9 cellular contexts compared by ENCODE assay signal in the genomic region with DNA sequence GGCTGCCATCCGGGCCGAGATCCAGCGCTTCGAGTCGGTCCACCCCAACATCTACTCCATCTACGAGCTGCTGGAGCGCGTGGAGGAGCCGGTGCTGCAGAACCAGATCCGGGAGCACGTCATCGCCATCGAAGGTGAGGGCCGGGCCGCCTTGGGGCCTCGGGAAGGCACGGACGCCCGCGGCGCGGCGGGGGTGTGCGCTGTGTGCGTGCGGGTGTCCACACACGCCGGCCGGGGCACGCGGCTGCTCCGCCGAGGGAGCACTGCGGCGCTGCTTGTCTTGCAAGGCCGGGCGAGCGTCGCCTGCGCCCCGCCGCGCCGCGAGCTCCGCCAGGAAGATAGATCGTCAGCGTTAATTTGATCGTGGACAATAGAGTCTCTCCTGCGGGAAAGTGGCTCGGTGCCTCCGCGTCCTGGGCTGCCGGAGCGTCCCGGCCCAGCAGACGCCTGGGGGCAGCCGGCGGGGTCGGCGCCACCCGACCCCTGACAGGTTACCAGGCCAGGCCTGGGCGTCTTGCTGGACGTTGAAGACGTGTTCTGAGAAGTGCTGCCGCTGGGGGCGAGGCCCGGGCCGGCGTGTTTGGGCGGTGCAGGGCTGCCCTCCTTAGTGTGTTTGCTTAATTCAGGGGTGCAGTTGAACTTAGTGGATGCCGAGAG. TPM values are rescaled to one million over a fixed set of nuclear protein-coding genes. Genes with fewer than 3 reads are reported as not detected.
A peak's percentile ranks its signal among the peaks of the same experiment; 100 is the strongest.
DNase-seq lines count a peak whose midpoint lies in the region; ATAC-seq, FAIRE-seq and TF ChIP-seq lines count a peak whose summit lies in the region.
"Had no signal": no experiment of that assay in that cellular context is flagged by ENCODE, and none has a peak within 500 bp of the region (broad histone marks: within the 10 kb centered on the region; RNA-seq: fewer than 3 reads in every experiment).

No MANE protein-coding gene starts in this region.

- no peak for DNase-seq in CD8-positive, alpha-beta T cell
- DNase-seq in HTR-8/SVneo (ENCODE audit: insufficient read length, low spot score) (no peak), astrocyte of the hippocampus (ENCODE audit: low read depth, low spot score) (peak; percentile 72), gastrocnemius medialis (no peak), NOMO-1 (lab: John Stamatoyannopoulos, UW; ENCODE audit: unreplicated experiment in 2 of 2) (no peak), NCI-H1092 (lab: John Stamatoyannopoulos, UW) (no peak)

- no peaks in the 10 kb centered on the region for H3K36me3 ChIP-seq in CD8-positive, alpha-beta T cell (ENCODE audit: insufficient read depth, low read length)
- H3K36me3 ChIP-seq in iPS-18a (ENCODE audit: control insufficient read depth, low read depth, low read length) (no peaks in the 10 kb centered on the region), gastrocnemius medialis (no peaks in the 10 kb centered on the region)
- H3K36me3 ChIP-seq: neutrophil had no signal

- H3K4me3 Mint-ChIP-seq in CD8-positive, alpha-beta T cell = peak overlapping the region; percentile 60

- no peak overlapping the region for H3K27ac Mint-ChIP-seq in CD8-positive, alpha-beta T cell

- POLR2A ChIA-PET in CD8-positive, alpha-beta T cell (lab: Charles Lee) = interaction anchor here (0.6 kb wide), 1 partner anchor 99 kb away, joined by 3 read pairs; no protein-coding TSS in a partner anchor

- H3K9me3 ChIP-seq in CD8-positive, alpha-beta T cell (ENCODE audit: low read length) = no peaks in the 10 kb centered on the region
- H3K9me3 ChIP-seq in iPS-18a (ENCODE audit: control insufficient read depth, low read depth, low read length) = no peaks in the 10 kb centered on the region
- H3K9me3 ChIP-seq in gastrocnemius medialis = no peaks in the 10 kb centered on the region
- H3K9me3 ChIP-seq: neutrophil had no signal

- peak; percentile 85 for FAIRE-seq in HTR-8/SVneo (lab: Jason Lieb, UNC)

- H3K4me1 ChIP-seq in CD8-positive, alpha-beta T cell (ENCODE audit: insufficient read depth, low read length) = no peaks in the 10 kb centered on the region
- H3K4me1 ChIP-seq in iPS-18a (ENCODE audit: control insufficient read depth, low read depth, low read length) (no peaks in the 10 kb centered on the region), gastrocnemius medialis (peaks cover 11 to 30% of the 10 kb centered on the region in 2 donors)

- in situ Hi-C loops in gastrocnemius medialis (cut with MboI; ENCODE audit: low sequenced_read_pairs in 4 of 4) = no loop called here

- peak overlapping the region; percentile 13 for H3K9ac ChIP-seq in iPS-18a (ENCODE audit: low read length)

- no peaks in the 10 kb centered on the region for H3K9me3 Mint-ChIP-seq in CD8-positive, alpha-beta T cell

- peaks cover 14% of the 10 kb centered on the region for H3K4me1 Mint-ChIP-seq in CD8-positive, alpha-beta T cell (ENCODE audit: low read depth)

- H3K4me3 ChIP-seq in CD8-positive, alpha-beta T cell (ENCODE audit: low read depth, low read length) = no peak overlapping the region
- H3K4me3 ChIP-seq in iPS-18a (ENCODE audit: low read length) (peak overlapping the region; percentile 53), gastrocnemius medialis (peak overlapping the region; percentile 64 to 72 (median 68))

- CTCF ChIA-PET in CD8-positive, alpha-beta T cell (lab: Charles Lee) = no interaction called here

- TF ChIP-seq POLR2A in gastrocnemius medialis (IDR thresholded peaks at IDR 0.05) = no peak

- no peaks in the 10 kb centered on the region for H3K36me3 Mint-ChIP-seq in CD8-positive, alpha-beta T cell

- no peak for ATAC-seq in CD8-positive, alpha-beta T cell
- ATAC-seq in gastrocnemius medialis = peak; percentile 11 to 14
- no peak for ATAC-seq in GM21526 (IDR thresholded peaks at IDR 0.05; ENCODE audit: low FRiP score, unreplicated experiment)

- TF ChIP-seq CTCF in CD8-positive, alpha-beta T cell (IDR thresholded peaks at IDR 0.05) = no peak
- peak in 1 of 5 experiments; percentile 11 for TF ChIP-seq CTCF in gastrocnemius medialis (IDR thresholded peaks at IDR 0.05 in 4 of 5, conservative IDR thresholded peaks at IDR 0.05 in 1 of 5)

- H3K27me3 ChIP-seq in CD8-positive, alpha-beta T cell (ENCODE audit: insufficient read depth, low read length) = peaks cover 10% of the 10 kb centered on the region
- H3K27me3 ChIP-seq in iPS-18a (ENCODE audit: control insufficient read depth, insufficient read depth, low read length) (peaks cover 32% of the 10 kb centered on the region), gastrocnemius medialis (no peaks in the 10 kb centered on the region)

- no peak overlapping the region for H3K27ac ChIP-seq in CD8-positive, alpha-beta T cell (ENCODE audit: low read depth, low read length)
- H3K27ac ChIP-seq in iPS-18a (ENCODE audit: low read length) (no peak overlapping the region), gastrocnemius medialis (peak overlapping the region; percentile 45 to 64 (median 56))
- H3K27ac ChIP-seq: neutrophil had no signal

- peaks cover 61% of the 10 kb centered on the region for H3K27me3 Mint-ChIP-seq in CD8-positive, alpha-beta T cell (ENCODE audit: low read depth)

- intact Hi-C loops in CD8-positive, alpha-beta T cell (cut with DNase I, micrococcal nuclease) = no loop called here
- intact Hi-C loops in gastrocnemius medialis (cut with DNase I; ENCODE audit: low total_unique reads) = loop anchor here (5.0 kb wide), 3 partner anchors 82 to 172 kb away; no protein-coding TSS in a partner anchor

RNA-seq across cellular contexts. Expression of gene AGAP1, which starts 1.0 kb away (rescaled TPM):
- total RNA-seq in CD8-positive, alpha-beta T cell = 1 to 10 TPM; 4.5 to 5.1 TPM
- 10 to 100 TPM in 3 of 4 donors, 1 to 10 TPM in 1; 8.5 to 26.8 (median 14.4) TPM for total RNA-seq in gastrocnemius medialis

Comparison
In these comparisons a context has a peak if more than half of its experiments do, and no peak if none do; other contexts are left out.
1. ATAC-seq: peak in gastrocnemius medialis (2 of 2); none in CD8-positive, alpha-beta T cell (single experiment) and GM21526 (single experiment).
2. H3K27ac ChIP-seq: peak in gastrocnemius medialis (4 of 4); none in CD8-positive, alpha-beta T cell (single experiment) and iPS-18a (single experiment).